Comparison of ENCODE assay signal across 2 cellular contexts in the genomic region with DNA sequence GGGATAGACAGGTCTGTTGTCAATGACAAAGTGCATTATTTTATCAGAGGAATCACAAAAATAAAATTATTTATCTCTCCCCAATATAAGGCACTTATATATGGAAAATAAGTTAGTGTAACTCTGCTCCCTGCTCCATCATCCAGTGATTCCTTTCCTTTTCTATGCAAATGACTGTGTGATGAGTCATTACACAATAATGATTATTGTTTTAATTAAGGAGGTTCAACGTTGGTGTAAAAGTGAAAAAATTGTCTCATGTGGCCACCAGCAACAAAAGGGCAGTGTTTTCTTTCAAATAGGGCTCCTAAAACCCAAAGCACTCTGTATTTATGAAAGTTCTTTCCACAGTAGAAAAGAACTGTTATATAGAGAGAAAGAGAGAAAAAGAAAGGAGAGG.
TF ChIP-seq lines count a peak whose summit lies in the region.

No MANE protein-coding gene starts in this region.

TF ChIP-seq in HEK293, 187 proteins besides CTCF, POLR2A, EP300 and RAD21:
- TF ChIP-seq ZNF19 (tag by site-specific recombination; IDR thresholded peaks at IDR 0.05; ENCODE audit: low read depth) (no peak), ZNF404 (tag by site-specific recombination; IDR thresholded peaks at IDR 0.05) (no peak), REPIN1 (tag by site-specific recombination; IDR thresholded peaks at IDR 0.05; ENCODE audit: low read depth) (no peak), PRDM1 (tag by site-specific recombination; IDR thresholded peaks at IDR 0.05) (peak; percentile 60; the same call in 1 of the 2 replicates)
- TF ChIP-seq, protein P1, sequence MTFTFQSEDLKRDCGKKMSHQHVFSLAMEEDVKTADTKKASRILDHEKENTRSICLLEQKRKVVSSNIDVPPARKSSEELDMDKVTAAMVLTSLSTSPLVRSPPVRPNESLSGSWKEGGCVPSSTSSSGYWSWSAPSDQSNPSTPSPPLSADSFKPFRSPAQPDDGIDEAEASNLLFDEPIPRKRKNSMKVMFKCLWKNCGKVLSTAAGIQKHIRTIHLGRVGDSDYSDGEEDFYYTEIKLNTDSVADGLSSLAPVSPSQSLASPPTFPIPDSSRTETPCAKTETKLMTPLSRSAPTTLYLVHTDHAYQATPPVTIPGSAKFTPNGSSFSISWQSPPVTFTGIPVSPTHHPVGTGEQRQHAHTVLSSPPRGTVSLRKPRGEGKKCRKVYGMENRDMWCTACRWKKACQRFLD (tag by site-specific recombination; IDR thresholded peaks at IDR 0.05) = no peak
- TF ChIP-seq, protein P2, sequence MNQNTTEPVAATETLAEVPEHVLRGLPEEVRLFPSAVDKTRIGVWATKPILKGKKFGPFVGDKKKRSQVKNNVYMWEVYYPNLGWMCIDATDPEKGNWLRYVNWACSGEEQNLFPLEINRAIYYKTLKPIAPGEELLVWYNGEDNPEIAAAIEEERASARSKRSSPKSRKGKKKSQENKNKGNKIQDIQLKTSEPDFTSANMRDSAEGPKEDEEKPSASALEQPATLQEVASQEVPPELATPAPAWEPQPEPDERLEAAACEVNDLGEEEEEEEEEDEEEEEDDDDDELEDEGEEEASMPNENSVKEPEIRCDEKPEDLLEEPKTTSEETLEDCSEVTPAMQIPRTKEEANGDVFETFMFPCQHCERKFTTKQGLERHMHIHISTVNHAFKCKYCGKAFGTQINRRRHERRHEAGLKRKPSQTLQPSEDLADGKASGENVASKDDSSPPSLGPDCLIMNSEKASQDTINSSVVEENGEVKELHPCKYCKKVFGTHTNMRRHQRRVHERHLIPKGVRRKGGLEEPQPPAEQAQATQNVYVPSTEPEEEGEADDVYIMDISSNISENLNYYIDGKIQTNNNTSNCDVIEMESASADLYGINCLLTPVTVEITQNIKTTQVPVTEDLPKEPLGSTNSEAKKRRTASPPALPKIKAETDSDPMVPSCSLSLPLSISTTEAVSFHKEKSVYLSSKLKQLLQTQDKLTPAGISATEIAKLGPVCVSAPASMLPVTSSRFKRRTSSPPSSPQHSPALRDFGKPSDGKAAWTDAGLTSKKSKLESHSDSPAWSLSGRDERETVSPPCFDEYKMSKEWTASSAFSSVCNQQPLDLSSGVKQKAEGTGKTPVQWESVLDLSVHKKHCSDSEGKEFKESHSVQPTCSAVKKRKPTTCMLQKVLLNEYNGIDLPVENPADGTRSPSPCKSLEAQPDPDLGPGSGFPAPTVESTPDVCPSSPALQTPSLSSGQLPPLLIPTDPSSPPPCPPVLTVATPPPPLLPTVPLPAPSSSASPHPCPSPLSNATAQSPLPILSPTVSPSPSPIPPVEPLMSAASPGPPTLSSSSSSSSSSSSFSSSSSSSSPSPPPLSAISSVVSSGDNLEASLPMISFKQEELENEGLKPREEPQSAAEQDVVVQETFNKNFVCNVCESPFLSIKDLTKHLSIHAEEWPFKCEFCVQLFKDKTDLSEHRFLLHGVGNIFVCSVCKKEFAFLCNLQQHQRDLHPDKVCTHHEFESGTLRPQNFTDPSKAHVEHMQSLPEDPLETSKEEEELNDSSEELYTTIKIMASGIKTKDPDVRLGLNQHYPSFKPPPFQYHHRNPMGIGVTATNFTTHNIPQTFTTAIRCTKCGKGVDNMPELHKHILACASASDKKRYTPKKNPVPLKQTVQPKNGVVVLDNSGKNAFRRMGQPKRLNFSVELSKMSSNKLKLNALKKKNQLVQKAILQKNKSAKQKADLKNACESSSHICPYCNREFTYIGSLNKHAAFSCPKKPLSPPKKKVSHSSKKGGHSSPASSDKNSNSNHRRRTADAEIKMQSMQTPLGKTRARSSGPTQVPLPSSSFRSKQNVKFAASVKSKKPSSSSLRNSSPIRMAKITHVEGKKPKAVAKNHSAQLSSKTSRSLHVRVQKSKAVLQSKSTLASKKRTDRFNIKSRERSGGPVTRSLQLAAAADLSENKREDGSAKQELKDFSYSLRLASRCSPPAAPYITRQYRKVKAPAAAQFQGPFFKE (tag by site-specific recombination; IDR thresholded peaks at IDR 0.05; ENCODE audit: borderline replicate concordance) = no peak
- TF ChIP-seq, protein P3, sequence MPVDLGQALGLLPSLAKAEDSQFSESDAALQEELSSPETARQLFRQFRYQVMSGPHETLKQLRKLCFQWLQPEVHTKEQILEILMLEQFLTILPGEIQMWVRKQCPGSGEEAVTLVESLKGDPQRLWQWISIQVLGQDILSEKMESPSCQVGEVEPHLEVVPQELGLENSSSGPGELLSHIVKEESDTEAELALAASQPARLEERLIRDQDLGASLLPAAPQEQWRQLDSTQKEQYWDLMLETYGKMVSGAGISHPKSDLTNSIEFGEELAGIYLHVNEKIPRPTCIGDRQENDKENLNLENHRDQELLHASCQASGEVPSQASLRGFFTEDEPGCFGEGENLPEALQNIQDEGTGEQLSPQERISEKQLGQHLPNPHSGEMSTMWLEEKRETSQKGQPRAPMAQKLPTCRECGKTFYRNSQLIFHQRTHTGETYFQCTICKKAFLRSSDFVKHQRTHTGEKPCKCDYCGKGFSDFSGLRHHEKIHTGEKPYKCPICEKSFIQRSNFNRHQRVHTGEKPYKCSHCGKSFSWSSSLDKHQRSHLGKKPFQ (tag by site-specific recombination; IDR thresholded peaks at IDR 0.05) = no peak
TF ChIP-seq in HEK293: peak in this region for 1.

TF ChIP-seq in WTC11, 78 proteins besides CTCF, POLR2A, EP300 and RAD21:
- TF ChIP-seq FOXJ3 (CRISPR knock-in tag; IDR thresholded peaks at IDR 0.05; ENCODE audit: borderline replicate concordance) = no peak
- no peak for TF ChIP-seq GTF2I (CRISPR knock-in tag; conservative IDR thresholded peaks at IDR 0.05)
- TF ChIP-seq KAT7 (CRISPR knock-in tag; IDR thresholded peaks at IDR 0.05; ENCODE audit: borderline replicate concordance) = no peak
- no peak for TF ChIP-seq CBFB (CRISPR knock-in tag; IDR thresholded peaks at IDR 0.05; ENCODE audit: low read depth)
TF ChIP-seq in WTC11: peak in this region for 0.
